17 cellular contexts compared by ENCODE assay signal in the genomic region with DNA sequence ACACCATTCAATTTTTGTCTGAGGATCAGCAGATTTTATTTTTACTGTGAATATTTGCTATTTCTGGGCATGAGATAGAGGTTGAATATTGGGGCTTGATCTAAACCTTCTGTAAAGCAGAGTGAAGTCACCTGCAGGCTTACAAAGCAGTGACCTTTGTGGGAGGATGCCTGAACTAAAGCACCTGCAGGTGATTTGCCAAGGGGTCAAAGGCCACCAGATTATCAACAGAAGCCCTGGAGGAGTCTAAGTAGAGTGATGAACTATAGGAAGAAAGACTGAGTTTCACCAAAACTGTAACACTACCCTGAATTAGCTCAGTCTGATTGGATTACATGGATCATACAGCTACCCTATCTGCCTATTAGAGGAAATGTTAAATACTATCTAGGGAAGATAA.
DNase-seq lines count a peak whose midpoint lies in the region; ATAC-seq and TF ChIP-seq lines count a peak whose summit lies in the region.
"Had no signal": no experiment of that assay in that cellular context is flagged by ENCODE, and none has a peak within 500 bp of the region (broad histone marks: within the 10 kb centered on the region; RNA-seq: fewer than 3 reads in every experiment).

No MANE protein-coding gene starts in this region.

- no peaks in the 10 kb centered on the region for H3F3A ChIP-seq in neural progenitor cell (ENCODE audit: low read depth)

- H3K4me1 Mint-ChIP-seq in Caco-2 (ENCODE audit: low read depth, unreplicated experiment) (no peaks in the 10 kb centered on the region), neural progenitor cell (peaks cover 23% of the 10 kb centered on the region)

- H3K79me2 ChIP-seq in neural progenitor cell (ENCODE audit: low read depth), result no peaks in the 10 kb centered on the region

- no peaks in the 10 kb centered on the region for H3K4me1 ChIP-seq in Caco-2
- H3K4me1 ChIP-seq in neural progenitor cell, result peaks cover 34% of the 10 kb centered on the region
- H3K4me1 ChIP-seq: BLaER1 had no signal

- H4K20me1 ChIP-seq in neural progenitor cell (ENCODE audit: low read depth), result no peaks in the 10 kb centered on the region
- H4K20me1 ChIP-seq: BLaER1 had no signal

- intact Hi-C loops in Caco-2 (cut with micrococcal nuclease; ENCODE audit: unreplicated experiment), result no loop called here

- H3K9ac ChIP-seq in neural progenitor cell, result no peak overlapping the region
- H3K9ac ChIP-seq: BLaER1 had no signal

- H3K27me3 ChIP-seq in Caco-2 (replicated peaks; ENCODE audit: control insufficient read depth, insufficient read depth, low read length) (no peaks in the 10 kb centered on the region; the same call in 1 of the 2 replicates), neural progenitor cell (no peaks in the 10 kb centered on the region)
- H3K27me3 ChIP-seq: BLaER1 had no signal

- no peak for ATAC-seq in HG02870 (IDR thresholded peaks at IDR 0.05; ENCODE audit: unreplicated experiment)
- ATAC-seq: HCT116 had no signal

- TF ChIP-seq CTCF in Caco-2 (IDR thresholded peaks at IDR 0.05; ENCODE audit: insufficient read depth in 1 of 2, low read depth in 1 of 2, low read length in 1 of 2, severe bottlenecking in 1 of 2, unreplicated experiment in 1 of 2) (no peak), neural progenitor cell (IDR thresholded peaks at IDR 0.05) (no peak)

- no TSS peak for BruUV-seq in Caco-2 (replicated peaks; lab: Mats Ljungman, UMichigan)

- DNase-seq in NCI-H748 (lab: John Stamatoyannopoulos, UW; ENCODE audit: unreplicated experiment) (peak; percentile 56), NCI-H748 treated with DMSO at 0.1 percent for 48 hours (lab: John Stamatoyannopoulos, UW) (no peak), Caco-2 (peak; percentile 16 to 32), SK-N-DZ (ENCODE audit: low spot score) (peak; percentile 59), neural progenitor cell (ENCODE audit: low spot score) (peak; percentile 38), GM19240 (ENCODE audit: insufficient read length, low spot score) (no peak), T-helper 9 cell (no peak)
- DNase-seq: 8988T; Calu3; CD4-positive, alpha-beta memory T cell; GOT3; H7; HFFc6 had no signal

- CTCF ChIA-PET in Caco-2 (lab: Charles Lee), result no interaction called here

- POLR2A ChIA-PET in Caco-2 (lab: Charles Lee), result no interaction called here

- H3K27ac Mint-ChIP-seq in Caco-2 (ENCODE audit: unreplicated experiment) (no peak overlapping the region), neural progenitor cell (no peak overlapping the region)
- H3K27ac Mint-ChIP-seq: CD14-positive monocyte; CD4-positive, alpha-beta memory T cell; HFFc6 had no signal

- no peak overlapping the region for H2AFZ ChIP-seq in neural progenitor cell (replicated peaks)

- H3K9me3 ChIP-seq in Caco-2, result no peaks in the 10 kb centered on the region
- H3K9me3 ChIP-seq in neural progenitor cell (ENCODE audit: low read depth), result no peaks in the 10 kb centered on the region
- H3K9me3 ChIP-seq: BLaER1 had no signal

- H3K27ac ChIP-seq in neural progenitor cell, result no peak overlapping the region
- H3K27ac ChIP-seq: BLaER1 had no signal

- H3K4me3 Mint-ChIP-seq in Caco-2 (ENCODE audit: unreplicated experiment) (no peak overlapping the region), neural progenitor cell (no peak overlapping the region)
- H3K4me3 Mint-ChIP-seq: CD14-positive monocyte; CD4-positive, alpha-beta memory T cell; HFFc6 had no signal

- H3K4me2 ChIP-seq in neural progenitor cell, result peak overlapping the region; percentile 39
- H3K4me2 ChIP-seq: BLaER1 had no signal

- H3K36me3 Mint-ChIP-seq in Caco-2 (ENCODE audit: insufficient read depth, unreplicated experiment) (no peaks in the 10 kb centered on the region), neural progenitor cell (no peaks in the 10 kb centered on the region)
- H3K36me3 Mint-ChIP-seq: CD4-positive, alpha-beta memory T cell had no signal

- H3K36me3 ChIP-seq in Caco-2 (ENCODE audit: control insufficient read depth, insufficient read depth, low read length) (no peaks in the 10 kb centered on the region), neural progenitor cell (no peaks in the 10 kb centered on the region)
- H3K36me3 ChIP-seq: BLaER1 had no signal

- H3K27me3 Mint-ChIP-seq in Caco-2 (ENCODE audit: insufficient read depth, unreplicated experiment) (peaks cover 7% of the 10 kb centered on the region), neural progenitor cell (ENCODE audit: insufficient read depth, low read depth) (peaks cover 13% of the 10 kb centered on the region)

- H3K4me3 ChIP-seq in Caco-2 (ENCODE audit: low read depth, low read length) (no peak overlapping the region), neural progenitor cell (no peak overlapping the region)
- H3K4me3 ChIP-seq: BLaER1 had no signal

- H3K9me3 Mint-ChIP-seq in Caco-2 (ENCODE audit: unreplicated experiment) (no peaks in the 10 kb centered on the region), neural progenitor cell (no peaks in the 10 kb centered on the region)
- H3K9me3 Mint-ChIP-seq: HFFc6 had no signal

Comparison
In these comparisons a context has a peak if more than half of its experiments do, and no peak if none do; other contexts are left out.
1. DNase-seq: peak in NCI-H748 (single experiment), Caco-2 (2 of 2), SK-N-DZ (single experiment) and neural progenitor cell (single experiment); none in NCI-H748 treated with DMSO at 0.1 percent for 48 hours (single experiment), GM19240 (single experiment) and T-helper 9 cell (single experiment).